Comparison of ENCODE assay signal across 22 cellular contexts in the genomic region with DNA sequence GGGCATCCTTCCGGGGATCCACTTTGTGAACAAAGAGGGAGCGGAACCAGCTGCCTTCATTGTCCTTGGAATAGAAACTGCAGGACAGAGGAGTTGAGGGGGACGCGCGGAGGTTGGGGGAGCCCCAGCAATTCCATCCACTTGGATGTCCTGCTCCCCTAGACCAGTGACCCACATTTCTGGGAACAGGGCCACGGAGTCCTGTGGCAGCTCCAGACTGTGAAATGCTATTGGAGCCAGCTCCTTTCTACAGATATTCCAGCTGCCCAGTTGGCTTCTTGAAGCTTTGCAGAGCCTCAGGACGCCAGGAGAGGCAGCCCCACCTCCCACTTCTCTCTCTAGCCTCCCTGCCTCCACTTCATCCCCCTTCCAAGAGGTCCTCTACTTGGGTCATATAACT. TPM values are rescaled to one million over a fixed set of nuclear protein-coding genes. Genes with fewer than 3 reads are reported as not detected.
DNase-seq lines count a peak whose midpoint lies in the region; ATAC-seq and TF ChIP-seq lines count a peak whose summit lies in the region.
"Had no signal": no experiment of that assay in that cellular context is flagged by ENCODE, and none has a peak within 500 bp of the region (broad histone marks: within the 10 kb centered on the region; RNA-seq: fewer than 3 reads in every experiment).

No MANE protein-coding gene starts in this region.

- TF ChIP-seq CTCF in type B pancreatic cell (conservative IDR thresholded peaks at IDR 0.05) = no peak

- DNase-seq in G401 (ENCODE audit: low spot score) = peak; percentile 85
- DNase-seq in cerebellar cortex (ENCODE audit: low spot score) = peak; percentile 80
- no peak for DNase-seq in memory B cell (ENCODE audit: low spot score in 2 of 2)
- no peak for DNase-seq in type B pancreatic cell (ENCODE audit: extremely low spot score, unreplicated experiment)
- DNase-seq in NCI-H748 (lab: John Stamatoyannopoulos, UW; ENCODE audit: unreplicated experiment) = no peak
- DNase-seq in T-helper 2 cell treated with Interferon-gamma antibody and Interleukin-4, amounts not matched to agents 5 μg/mL and 100 μg/mL, for 36 hours (ENCODE audit: low spot score) = no peak
- no peak for DNase-seq in right cardiac atrium
- DNase-seq: CD4-positive, alpha-beta T cell; DMS53; MV-4-11; NCI-H1105; NCI-H1436 treated with DMSO at 0.1 percent for 48 hours; NCI-H187 treated with DMSO at 0.1 percent for 48 hours; NCI-H2107; NCI-H524; NCI-H774; PC-3; SK-N-SH had no signal

- no peaks in the 10 kb centered on the region for H3K27me3 ChIP-seq in right cardiac atrium (ENCODE audit: control insufficient read depth, insufficient read depth)
- H3K27me3 ChIP-seq: BLaER1 treated with 17β-estradiol and CSF1 and Interleukin-3, amounts not matched to agents 10 nM and 100 nM had no signal

- no peak overlapping the region for H3K4me3 ChIP-seq in right cardiac atrium (ENCODE audit: low read length)
- H3K4me3 ChIP-seq: BLaER1 treated with 17β-estradiol and CSF1 and Interleukin-3, amounts not matched to agents 10 nM and 100 nM; GM12878; K562 had no signal

- H3K9me3 ChIP-seq in right cardiac atrium (ENCODE audit: control insufficient read depth, low read length) = no peaks in the 10 kb centered on the region
- H3K9me3 ChIP-seq: BLaER1 treated with 17β-estradiol and CSF1 and Interleukin-3, amounts not matched to agents 10 nM and 100 nM; SK-N-SH had no signal

- H3K27ac ChIP-seq in right cardiac atrium (ENCODE audit: low read length) = no peak overlapping the region
- H3K27ac ChIP-seq: BLaER1 treated with 17β-estradiol and CSF1 and Interleukin-3, amounts not matched to agents 10 nM and 100 nM had no signal

- H3K27ac Mint-ChIP-seq in memory B cell (peak overlapping the region; percentile 39), type B pancreatic cell (peak overlapping the region; percentile 59)
- H3K27ac Mint-ChIP-seq in T-helper 2 cell treated with Interferon-gamma antibody and Interleukin-4, amounts not matched to agents 5 μg/mL and 100 μg/mL, for 36 hours = no peak overlapping the region
- H3K27ac Mint-ChIP-seq: CD4-positive, alpha-beta T cell had no signal

- H3K9me3 Mint-ChIP-seq in memory B cell (no peaks in the 10 kb centered on the region), type B pancreatic cell (no peaks in the 10 kb centered on the region)
- no peaks in the 10 kb centered on the region for H3K9me3 Mint-ChIP-seq in T-helper 2 cell treated with Interferon-gamma antibody and Interleukin-4, amounts not matched to agents 5 μg/mL and 100 μg/mL, for 36 hours
- H3K9me3 Mint-ChIP-seq: CD4-positive, alpha-beta T cell had no signal

- H3K4me1 ChIP-seq in right cardiac atrium (ENCODE audit: control insufficient read depth, insufficient read depth, low read length) = no peaks in the 10 kb centered on the region
- H3K4me1 ChIP-seq: BLaER1 treated with 17β-estradiol and CSF1 and Interleukin-3, amounts not matched to agents 10 nM and 100 nM had no signal

- H3K36me3 Mint-ChIP-seq in memory B cell = peaks cover 13% of the 10 kb centered on the region
- peaks cover 17% of the 10 kb centered on the region for H3K36me3 Mint-ChIP-seq in type B pancreatic cell
- peaks cover 6% of the 10 kb centered on the region for H3K36me3 Mint-ChIP-seq in T-helper 2 cell treated with Interferon-gamma antibody and Interleukin-4, amounts not matched to agents 5 μg/mL and 100 μg/mL, for 36 hours (ENCODE audit: low read depth)

- ATAC-seq in memory B cell (ENCODE audit: low read depth) (no peak), right cardiac atrium (no peak)
- ATAC-seq: GM12878, HCT116, K562, PC-3 had no signal

- in situ Hi-C loops in G401 (cut with HindIII; ENCODE audit: low sequenced_read_pairs) = no loop called here

- H3K4me3 Mint-ChIP-seq in memory B cell (no peak overlapping the region), type B pancreatic cell (no peak overlapping the region)
- no peak overlapping the region for H3K4me3 Mint-ChIP-seq in T-helper 2 cell treated with Interferon-gamma antibody and Interleukin-4, amounts not matched to agents 5 μg/mL and 100 μg/mL, for 36 hours
- H3K4me3 Mint-ChIP-seq: CD4-positive, alpha-beta T cell had no signal

- WGBS in right cardiac atrium = 83% methylated on average over 7 of the region's 7 CpGs

- H3K27me3 Mint-ChIP-seq in memory B cell (no peaks in the 10 kb centered on the region), type B pancreatic cell (no peaks in the 10 kb centered on the region)
- no peaks in the 10 kb centered on the region for H3K27me3 Mint-ChIP-seq in T-helper 2 cell treated with Interferon-gamma antibody and Interleukin-4, amounts not matched to agents 5 μg/mL and 100 μg/mL, for 36 hours (ENCODE audit: low read depth)
- H3K27me3 Mint-ChIP-seq: CD4-positive, alpha-beta T cell had no signal

- intact Hi-C loops in right cardiac atrium (cut with DNase I) = no loop called here

- H3K4me1 Mint-ChIP-seq in memory B cell = no peaks in the 10 kb centered on the region
- peaks cover 4% of the 10 kb centered on the region for H3K4me1 Mint-ChIP-seq in type B pancreatic cell (ENCODE audit: unreplicated experiment)
- H3K4me1 Mint-ChIP-seq in T-helper 2 cell treated with Interferon-gamma antibody and Interleukin-4, amounts not matched to agents 5 μg/mL and 100 μg/mL, for 36 hours (ENCODE audit: low read depth) = no peaks in the 10 kb centered on the region

RNA-seq across cellular contexts. Expression of gene NIPSNAP1, which starts 10.5 kb away (rescaled TPM):
- total RNA-seq in G401 (2014; rRNA removed; shearing (Covaris generic)) = 187 and 209 TPM in 2 replicates
- total RNA-seq in type B pancreatic cell (ENCODE audit: low replicate concordance) (97.2 and 128 TPM in 2 replicates), right cardiac atrium (10 to 100 TPM; 16.6 to 29.2 (median 23.6) TPM)
- 22.7 TPM for polyA plus RNA-seq in right cardiac atrium

RNA-seq across cellular contexts. Expression of gene THOC5, which starts 16.9 kb away (rescaled TPM):
- 58.9 and 62.6 TPM in 2 replicates for total RNA-seq in G401 (2014; rRNA removed; shearing (Covaris generic))
- total RNA-seq in type B pancreatic cell (ENCODE audit: low replicate concordance) = 36.6 and 53.5 TPM in 2 replicates
- total RNA-seq in right cardiac atrium = 10 to 100 TPM; 31.0 to 58.9 (median 42.3) TPM
- 30.5 TPM for polyA plus RNA-seq in right cardiac atrium

RNA-seq across cellular contexts. Expression of gene NF2, which starts 33.0 kb away (rescaled TPM):
- total RNA-seq in G401 (2014; rRNA removed; shearing (Covaris generic)) = 54.7 and 77.1 TPM in 2 replicates
- 40.3 and 45.6 TPM in 2 replicates for total RNA-seq in type B pancreatic cell (ENCODE audit: low replicate concordance)
- total RNA-seq in right cardiac atrium = 10 to 100 TPM; 45.8 to 53.9 (median 50.7) TPM
- polyA plus RNA-seq in right cardiac atrium = 23.4 TPM

Comparison
In these comparisons a context has a peak if more than half of its experiments do, and no peak if none do; other contexts are left out.
1. DNase-seq: peak in G401 (single experiment) and cerebellar cortex (single experiment); none in memory B cell (0 of 2), type B pancreatic cell (single experiment), NCI-H748 (single experiment), T-helper 2 cell treated with Interferon-gamma antibody and Interleukin-4, amounts not matched to agents 5 μg/mL and 100 μg/mL, for 36 hours (single experiment) and right cardiac atrium (0 of 3).